Comparison of ENCODE assay signal across 17 cellular contexts in the genomic region with DNA sequence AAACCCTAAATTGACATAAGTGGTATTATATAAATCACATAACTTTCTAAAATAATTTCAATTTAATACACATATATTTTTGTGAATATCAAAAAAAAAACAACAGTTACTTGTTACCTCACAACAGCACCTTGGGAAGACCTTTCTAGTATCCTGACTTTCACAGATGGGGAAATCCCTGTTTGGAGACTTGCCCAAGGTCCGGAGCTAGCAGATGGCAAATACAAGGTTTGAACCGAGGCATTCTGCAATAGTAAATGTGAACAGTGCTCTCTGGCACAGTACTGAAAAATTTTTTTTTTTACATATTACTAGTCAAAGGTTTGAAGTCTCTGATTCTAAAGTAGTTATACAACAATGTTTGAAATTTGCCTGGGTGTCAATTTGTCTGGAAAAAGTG.
"Had no signal": no experiment of that assay in that cellular context is flagged by ENCODE, and none has a peak within 500 bp of the region (broad histone marks: within the 10 kb centered on the region; RNA-seq: fewer than 3 reads in every experiment).

No MANE protein-coding gene starts in this region.

- H3K27me3 ChIP-seq: heart left ventricle, testis, tibial nerve, upper lobe of right lung, vagina had no signal

- H3K9me3 ChIP-seq: psoas muscle, testis, upper lobe of right lung, vagina had no signal

- DNase-seq: effector CD8-positive, alpha-beta T cell; heart left ventricle; hippocampal formation; kidney glomerular epithelial cell; occipital lobe; psoas muscle; retina; stimulated activated CD4-positive, alpha-beta T cell treated with anti-CD3 and anti-CD28 coated beads, Interleukin-2, amount 100 ng/mL, for 24 hours; stimulated activated CD4-positive, alpha-beta T cell treated with anti-CD3 and anti-CD28 coated beads, Interleukin-4, amount 100 ng/mL, for 4 hours; stimulated activated naive B cell treated with anti-CD40 and anti-IgM and Interleukin-4, amounts not matched to agents 10 μg/mL and 1 μg/mL and 100 μg/mL, for 72 hours; stimulated activated naive CD8-positive, alpha-beta T cell treated with anti-CD3 and anti-CD28 coated beads, Interleukin-15, amount 100 ng/mL, for 72 hours; testis; upper lobe of right lung had no signal

- H3K4me1 ChIP-seq: heart left ventricle, psoas muscle, testis, tibial nerve, upper lobe of right lung, vagina had no signal

- H3K27ac ChIP-seq: coronary artery, heart left ventricle, psoas muscle, testis, tibial nerve, upper lobe of right lung, vagina had no signal

- ATAC-seq: heart left ventricle; psoas muscle; sciatic nerve; stimulated activated naive B cell treated with anti-CD40 and anti-IgM and Interleukin-4, amounts not matched to agents 10 μg/mL and 1 μg/mL and 100 μg/mL, for 72 hours; stimulated activated naive CD8-positive, alpha-beta T cell treated with anti-CD3 and anti-CD28 coated beads, Interleukin-15, amount 100 ng/mL, for 72 hours; upper lobe of right lung had no signal

- H3K4me3 ChIP-seq: coronary artery, heart left ventricle, psoas muscle, testis, tibial nerve, upper lobe of right lung, vagina had no signal

- H3K36me3 ChIP-seq: heart left ventricle, upper lobe of right lung, vagina had no signal
